Comparison of ENCODE assay signal across 26 cellular contexts in genomic region chr2:212465456-212465855, GRCh38.
A peak's percentile ranks its signal among the peaks of the same experiment; 100 is the strongest.
DNase-seq lines count a peak whose midpoint lies in the region; ATAC-seq and TF ChIP-seq lines count a peak whose summit lies in the region.
"Had no signal": no experiment of that assay in that cellular context is flagged by ENCODE, and none has a peak within 500 bp of the region (broad histone marks: within the 10 kb centered on the region; RNA-seq: fewer than 3 reads in every experiment).

No MANE protein-coding gene starts in this region.

- intact Hi-C loops in activated CD4-positive, alpha-beta memory T cell treated with anti-CD3 and anti-CD28 coated beads for 36 hours (cut with micrococcal nuclease), result no loop called here

- DNase-seq in NOMO-1 treated with DMSO at 0.1 percent for 48 hours (lab: John Stamatoyannopoulos, UW; ENCODE audit: unreplicated experiment) (peak; percentile 0), NOMO-1 (lab: John Stamatoyannopoulos, UW; ENCODE audit: unreplicated experiment in 2 of 2) (no peak), AG08395 (ENCODE audit: low spot score) (no peak), osteoblast (ENCODE audit: insufficient read length, low spot score, missing footprints) (no peak)
- no peak for DNase-seq in activated CD4-positive, alpha-beta memory T cell treated with anti-CD3 and anti-CD28 coated beads for 36 hours
- DNase-seq: 8988T; ACHN; DMS153; DND-41; GM23248; H7; Kasumi-1; NCI-H1105 treated with DMSO at 0.1 percent for 48 hours; NCI-H146; NCI-H1930; NCI-H2107; NCI-H524; NCI-H82; NK-92 treated with Interleukin-12 subunit alpha and Interleukin-12 subunit beta, amount 100 ng/mL, for 24 hours; SHP77 treated with DMSO at 0.1 percent for 48 hours; T-helper 1 cell had no signal

- no peaks in the 10 kb centered on the region for H3K36me3 Mint-ChIP-seq in activated CD4-positive, alpha-beta memory T cell treated with anti-CD3 and anti-CD28 coated beads for 36 hours

- H3K9me3 ChIP-seq in osteoblast (ENCODE audit: low read depth, low read length), result no peaks in the 10 kb centered on the region

- no peak overlapping the region for H2AFZ ChIP-seq in osteoblast (ENCODE audit: low read length)
- H2AFZ ChIP-seq: GM23248 had no signal

- H3K27me3 ChIP-seq in osteoblast (ENCODE audit: insufficient read depth, low read length), result no peaks in the 10 kb centered on the region

- no peaks in the 10 kb centered on the region for H3K79me2 ChIP-seq in osteoblast (ENCODE audit: insufficient read depth, low read length)

- POLR2A ChIA-PET in activated CD4-positive, alpha-beta memory T cell treated with anti-CD3 and anti-CD28 coated beads for 36 hours (lab: Charles Lee), result no interaction called here

- CTCF ChIA-PET in activated CD4-positive, alpha-beta memory T cell treated with anti-CD3 and anti-CD28 coated beads for 36 hours (lab: Charles Lee), result no interaction called here

- H3K4me3 Mint-ChIP-seq in activated CD4-positive, alpha-beta memory T cell treated with anti-CD3 and anti-CD28 coated beads for 36 hours, result no peak overlapping the region
- H3K4me3 Mint-ChIP-seq: T-helper 2 cell treated with Interferon-gamma antibody and Interleukin-4, amounts not matched to agents 5 μg/mL and 100 μg/mL, for 36 hours had no signal

- H3K9me3 Mint-ChIP-seq in activated CD4-positive, alpha-beta memory T cell treated with anti-CD3 and anti-CD28 coated beads for 36 hours, result peaks cover 20% of the 10 kb centered on the region
- H3K9me3 Mint-ChIP-seq: T-helper 2 cell treated with Interferon-gamma antibody and Interleukin-4, amounts not matched to agents 5 μg/mL and 100 μg/mL, for 36 hours had no signal

- ATAC-seq in GM19351 (IDR thresholded peaks at IDR 0.05; ENCODE audit: unreplicated experiment), result peak; percentile 60
- peak; percentile 55 for ATAC-seq in HG03342 (IDR thresholded peaks at IDR 0.05; ENCODE audit: unreplicated experiment)
- ATAC-seq in GM21786 (IDR thresholded peaks at IDR 0.05; ENCODE audit: unreplicated experiment), result no peak
- ATAC-seq: Panc1 had no signal

- H3K4me1 Mint-ChIP-seq in activated CD4-positive, alpha-beta memory T cell treated with anti-CD3 and anti-CD28 coated beads for 36 hours (ENCODE audit: low read depth), result no peaks in the 10 kb centered on the region

- TF ChIP-seq CTCF in osteoblast (IDR thresholded peaks at IDR 0.05; ENCODE audit: extremely low read depth, low read depth, low read length), result no peak

- no peak overlapping the region for H3K4me3 ChIP-seq in osteoblast (ENCODE audit: insufficient read depth, low read length)
- H3K4me3 ChIP-seq: GM23248 had no signal

- no peaks in the 10 kb centered on the region for H3K4me1 ChIP-seq in osteoblast (ENCODE audit: insufficient read depth, low read length)

- H3K36me3 ChIP-seq in osteoblast (ENCODE audit: insufficient read depth, low read length), result no peaks in the 10 kb centered on the region

- no peak overlapping the region for H3K4me2 ChIP-seq in osteoblast (ENCODE audit: insufficient read depth, low read length)

- H3K27me3 Mint-ChIP-seq in activated CD4-positive, alpha-beta memory T cell treated with anti-CD3 and anti-CD28 coated beads for 36 hours, result no peaks in the 10 kb centered on the region

- H4K20me1 ChIP-seq in osteoblast (ENCODE audit: insufficient read depth, low read length), result no peaks in the 10 kb centered on the region

- H3K27ac ChIP-seq in osteoblast (ENCODE audit: low read depth, low read length), result no peak overlapping the region
- H3K27ac ChIP-seq: GM23248 had no signal

- H3K27ac Mint-ChIP-seq in activated CD4-positive, alpha-beta memory T cell treated with anti-CD3 and anti-CD28 coated beads for 36 hours, result no peak overlapping the region
- H3K27ac Mint-ChIP-seq: T-helper 2 cell treated with Interferon-gamma antibody and Interleukin-4, amounts not matched to agents 5 μg/mL and 100 μg/mL, for 36 hours had no signal
